27 cellular contexts compared by ENCODE assay signal in genomic region chr19:367963-368623, GRCh38. TPM values are rescaled to one million over a fixed set of nuclear protein-coding genes. Genes with fewer than 3 reads are reported as not detected.
DNase-seq lines count a peak whose midpoint lies in the region; ATAC-seq and TF ChIP-seq lines count a peak whose summit lies in the region.
"Had no signal": no experiment of that assay in that cellular context is flagged by ENCODE, and none has a peak within 500 bp of the region (broad histone marks: within the 10 kb centered on the region; RNA-seq: fewer than 3 reads in every experiment).

No MANE protein-coding gene starts in this region.

- TF ChIP-seq POLR2A in NB4 (IDR thresholded peaks at IDR 0.05; ENCODE audit: extremely low read depth, insufficient read length) = no peak

- H3K23ac ChIP-seq in neuronal stem cell (ENCODE audit: low read depth, low read length, poor library complexity) = no peak overlapping the region

- no peak overlapping the region for H3K27ac Mint-ChIP-seq in activated naive CD4-positive, alpha-beta T cell treated with anti-CD3 and anti-CD28 coated beads, Interleukin-2, amount 10 ng/mL, durations not matched to agents 7 days and 5 days
- H3K27ac Mint-ChIP-seq: activated naive CD8-positive, alpha-beta T cell treated with anti-CD3 and anti-CD28 coated beads, Interleukin-2, amount 10 ng/mL, durations not matched to agents 7 days and 5 days had no signal

- no peak overlapping the region for H2AFZ ChIP-seq in neuronal stem cell (ENCODE audit: low read length)

- H3K79me1 ChIP-seq in neuronal stem cell (ENCODE audit: low read depth, low read length) = no peaks in the 10 kb centered on the region

- H4K8ac ChIP-seq in neuronal stem cell (ENCODE audit: low read depth, low read length) = no peak overlapping the region

- H3K4me1 Mint-ChIP-seq in activated naive CD4-positive, alpha-beta T cell treated with anti-CD3 and anti-CD28 coated beads, Interleukin-2, amount 10 ng/mL, durations not matched to agents 7 days and 5 days = no peaks in the 10 kb centered on the region
- H3K4me1 Mint-ChIP-seq: activated naive CD8-positive, alpha-beta T cell treated with anti-CD3 and anti-CD28 coated beads, Interleukin-2, amount 10 ng/mL, durations not matched to agents 7 days and 5 days had no signal

- H3K27ac ChIP-seq in dorsolateral prefrontal cortex (peak overlapping the region in 46 of 59 donors; percentile 26 to 84 (median 64)), neuronal stem cell (replicated peaks; ENCODE audit: low read length) (no peak overlapping the region), left lung (no peak overlapping the region)
- H3K27ac ChIP-seq: cardiac muscle cell, HL-60, prostate gland had no signal

- H4K91ac ChIP-seq in neuronal stem cell (ENCODE audit: low read depth, low read length, poor library complexity) = no peak overlapping the region

- peak overlapping the region; percentile 71 for H3K14ac ChIP-seq in neuronal stem cell (ENCODE audit: low read length)

- H3K9me3 ChIP-seq in neuronal stem cell (replicated peaks in 1 of 2; ENCODE audit: control insufficient read depth in 2 of 2, insufficient read depth in 1 of 2, low read depth in 1 of 2, low read length in 2 of 2) (peaks cover 0 to 2% of the 10 kb centered on the region in 2 donors), left lung (no peaks in the 10 kb centered on the region)
- H3K9me3 ChIP-seq: prostate gland had no signal

- DNase-seq in Ammon's horn (ENCODE audit: low spot score) (peak; percentile 47), NB4 (ENCODE audit: low read depth) (peak; percentile 55), dorsolateral prefrontal cortex (peak in 7 of 10 donors; percentile 46 to 86 (median 75)), neuronal stem cell (ENCODE audit: low spot score) (no peak), left lung (no peak), NCI-H2171 (lab: John Stamatoyannopoulos, UW) (no peak)
- no peak for DNase-seq in activated naive CD4-positive, alpha-beta T cell treated with anti-CD3 and anti-CD28 coated beads, Interleukin-2, amount 10 ng/mL, durations not matched to agents 7 days and 5 days
- DNase-seq: activated CD4-positive, alpha-beta T cell treated with anti-CD3 and anti-CD28 coated beads for 4 hours; activated gamma-delta T cell; activated naive CD8-positive, alpha-beta T cell treated with anti-CD3 and anti-CD28 coated beads, Interleukin-2, amount 10 ng/mL, durations not matched to agents 7 days and 5 days; cortex of kidney; glutamatergic neuron; NCI-H446; NCI-H774; stimulated activated CD4-positive, alpha-beta T cell treated with anti-CD3 and anti-CD28 coated beads, Interleukin-4, amount 100 ng/mL, for 4 hours; SW 1271; trophoblast cell had no signal

- no peak for TF ChIP-seq CTCF in NB4 (IDR thresholded peaks at IDR 0.05; ENCODE audit: low read depth, low read length)
- no peak for TF ChIP-seq CTCF in dorsolateral prefrontal cortex (IDR thresholded peaks at IDR 0.05 in 54 of 56, conservative IDR thresholded peaks at IDR 0.05 in 2 of 56; ENCODE audit: low read depth in 1 of 56, partially characterized antibody in 56 of 56)
- no peak for TF ChIP-seq CTCF in left lung (IDR thresholded peaks at IDR 0.05)

- no peaks in the 10 kb centered on the region for H3K4me1 ChIP-seq in neuronal stem cell (ENCODE audit: control insufficient read depth in 2 of 2, insufficient read depth in 1 of 2, low read depth in 1 of 2, low read length in 2 of 2)
- no peaks in the 10 kb centered on the region for H3K4me1 ChIP-seq in left lung

- H3K4me3 Mint-ChIP-seq in activated naive CD4-positive, alpha-beta T cell treated with anti-CD3 and anti-CD28 coated beads, Interleukin-2, amount 10 ng/mL, durations not matched to agents 7 days and 5 days = no peak overlapping the region
- H3K4me3 Mint-ChIP-seq: activated naive CD8-positive, alpha-beta T cell treated with anti-CD3 and anti-CD28 coated beads, Interleukin-2, amount 10 ng/mL, durations not matched to agents 7 days and 5 days; neural crest cell had no signal

- peak overlapping the region; percentile 76 for H3K18ac ChIP-seq in neuronal stem cell (ENCODE audit: low read length)

- H2BK5ac ChIP-seq in neuronal stem cell (ENCODE audit: low read length) = peak overlapping the region; percentile 68

- H2AK5ac ChIP-seq in neuronal stem cell (ENCODE audit: low read depth, low read length) = no peak overlapping the region

- no peak overlapping the region for H2BK120ac ChIP-seq in neuronal stem cell (ENCODE audit: low read depth, low read length)

- no peaks in the 10 kb centered on the region for H3K36me3 Mint-ChIP-seq in activated naive CD4-positive, alpha-beta T cell treated with anti-CD3 and anti-CD28 coated beads, Interleukin-2, amount 10 ng/mL, durations not matched to agents 7 days and 5 days
- H3K36me3 Mint-ChIP-seq: activated naive CD8-positive, alpha-beta T cell treated with anti-CD3 and anti-CD28 coated beads, Interleukin-2, amount 10 ng/mL, durations not matched to agents 7 days and 5 days had no signal

- intact Hi-C loops in dorsolateral prefrontal cortex (cut with DNase I) (no loop called here), left lung (cut with DNase I) (no loop called here)

- H3K4me2 ChIP-seq in neuronal stem cell (ENCODE audit: insufficient read depth, low read length, poor library complexity, severe bottlenecking) = no peak overlapping the region

- WGBS in neuronal stem cell (ENCODE audit: extremely low coverage in 2 of 2, insufficient read length in 2 of 2, insufficient replicate concordance in 1 of 2), 2 donors = no CpG with 5 or more reads among the region's 22 CpGs

- ATAC-seq in left lung (no peak), GM19395 (IDR thresholded peaks at IDR 0.05; ENCODE audit: unreplicated experiment) (no peak)
- ATAC-seq: esophagus mucosa, GM12878, Panc1 had no signal

- H3K27me3 ChIP-seq in dorsolateral prefrontal cortex (peaks cover 0 to 5% (median 0%) of the 10 kb centered on the region in 45 donors), neuronal stem cell (ENCODE audit: control insufficient read depth in 3 of 3, insufficient read depth in 3 of 3, low read depth in 1 of 3, low read length in 3 of 3) (peaks cover 0 to 21% (median 0%) of the 10 kb centered on the region in 3 experiments), left lung (peaks cover 0 to 35% of the 10 kb centered on the region in 2 donors)
- H3K27me3 ChIP-seq: cardiac muscle cell had no signal

- H3K4me3 ChIP-seq in NB4 (ENCODE audit: low read depth, low read length) (peak overlapping the region; percentile 16), dorsolateral prefrontal cortex (no peak overlapping the region), neuronal stem cell (ENCODE audit: low read length in 2 of 2) (no peak overlapping the region), left lung (no peak overlapping the region)
- H3K4me3 ChIP-seq: cardiac muscle cell, GM12878, prostate gland had no signal

- peaks cover 29% of the 10 kb centered on the region for H3K27me3 Mint-ChIP-seq in activated naive CD4-positive, alpha-beta T cell treated with anti-CD3 and anti-CD28 coated beads, Interleukin-2, amount 10 ng/mL, durations not matched to agents 7 days and 5 days
- H3K27me3 Mint-ChIP-seq: activated naive CD8-positive, alpha-beta T cell treated with anti-CD3 and anti-CD28 coated beads, Interleukin-2, amount 10 ng/mL, durations not matched to agents 7 days and 5 days had no signal

- peak overlapping the region; percentile 30 for H2BK15ac ChIP-seq in neuronal stem cell (ENCODE audit: low read length)

- H3K36me3 ChIP-seq in neuronal stem cell (replicated peaks in 1 of 2; ENCODE audit: control insufficient read depth in 2 of 2, insufficient read depth in 2 of 2, low read length in 2 of 2) (no peaks in the 10 kb centered on the region), left lung (no peaks in the 10 kb centered on the region)
- H3K36me3 ChIP-seq: cardiac muscle cell, prostate gland had no signal

- no peak overlapping the region for H2BK12ac ChIP-seq in neuronal stem cell (ENCODE audit: low read length)

- H3K9ac ChIP-seq in neuronal stem cell (ENCODE audit: low read depth, low read length, poor library complexity) = no peak overlapping the region

- H3K4ac ChIP-seq in neuronal stem cell (ENCODE audit: low read length) = no peak overlapping the region

- CTCF ChIA-PET in activated naive CD4-positive, alpha-beta T cell treated with anti-CD3 and anti-CD28 coated beads, Interleukin-2, amount 10 ng/mL, durations not matched to agents 7 days and 5 days (lab: Charles Lee) = no interaction called here

- H3K9me3 Mint-ChIP-seq in activated naive CD4-positive, alpha-beta T cell treated with anti-CD3 and anti-CD28 coated beads, Interleukin-2, amount 10 ng/mL, durations not matched to agents 7 days and 5 days = no peaks in the 10 kb centered on the region
- H3K9me3 Mint-ChIP-seq: activated naive CD8-positive, alpha-beta T cell treated with anti-CD3 and anti-CD28 coated beads, Interleukin-2, amount 10 ng/mL, durations not matched to agents 7 days and 5 days; neural crest cell had no signal

RNA-seq across cellular contexts. Expression of gene MIER2, which starts 23.5 kb away (rescaled TPM):
- total RNA-seq in dorsolateral prefrontal cortex = 10 to 100 TPM; 14.9 to 45.6 (median 27.8) TPM
- 40.2 TPM for polyA plus RNA-seq in neuronal stem cell (2013, experiment 1 of 2)
- polyA plus RNA-seq in neuronal stem cell (2013, experiment 2 of 2) = 41.0 TPM
- 10 to 100 TPM; 24.8 to 41.6 TPM for total RNA-seq in left lung

RNA-seq across cellular contexts. Expression of gene C2CD4C, which starts 40.9 kb away (rescaled TPM):
- total RNA-seq in dorsolateral prefrontal cortex = 10 to 100 TPM in 115 of 120 experiments, 1 to 10 TPM in 5; 4.9 to 31.8 (median 18.4) TPM
- 13.6 TPM for polyA plus RNA-seq in neuronal stem cell (2013, experiment 1 of 2)
- 12.7 TPM for polyA plus RNA-seq in neuronal stem cell (2013, experiment 2 of 2)
- 1 to 10 TPM; 1.1 to 2.4 TPM for total RNA-seq in left lung
- total RNA-seq: activated CD8-positive, alpha-beta memory T cell treated with anti-CD3 and anti-CD28 coated beads for 36 hours; activated naive CD8-positive, alpha-beta T cell treated with anti-CD3 and anti-CD28 coated beads, Interleukin-2, amount 10 ng/mL, durations not matched to agents 7 days and 5 days; fibroblast of villous mesenchyme; GM12878 had no signal
- polyA plus RNA-seq: GM12878 had no signal

Comparison
In these comparisons a context has a peak if more than half of its experiments do, and no peak if none do; other contexts are left out.
1. DNase-seq: peak in Ammon's horn (single experiment), NB4 (single experiment) and dorsolateral prefrontal cortex (7 of 10); none in neuronal stem cell (single experiment), left lung (0 of 2), NCI-H2171 (single experiment) and activated naive CD4-positive, alpha-beta T cell treated with anti-CD3 and anti-CD28 coated beads, Interleukin-2, amount 10 ng/mL, durations not matched to agents 7 days and 5 days (single experiment).
2. H3K27ac ChIP-seq: peak in dorsolateral prefrontal cortex (46 of 59); none in neuronal stem cell (single experiment) and left lung (0 of 2).